Comparison of ENCODE assay signal across 8 cellular contexts in the genomic region with DNA sequence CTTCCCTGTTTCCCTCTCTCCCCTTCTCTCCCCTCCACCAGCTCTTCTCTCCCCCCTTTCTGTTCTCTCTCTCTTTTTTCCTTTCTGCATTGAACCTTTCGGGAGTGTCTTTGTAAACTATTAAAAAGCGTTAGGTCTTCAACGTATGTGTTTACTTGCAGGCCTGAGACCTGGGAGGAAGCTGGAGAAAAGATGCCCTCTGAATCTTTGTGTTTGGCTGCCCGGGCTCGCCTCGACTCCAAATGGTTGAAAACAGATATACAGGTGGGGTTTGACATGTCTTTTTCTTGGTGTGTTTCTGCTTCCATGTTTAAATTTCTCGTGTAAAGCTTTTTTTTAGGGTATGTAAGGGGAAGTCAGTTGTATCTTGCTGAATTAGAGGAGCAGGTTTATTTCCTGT. TPM values are rescaled to one million over a fixed set of nuclear protein-coding genes. Genes with fewer than 3 reads are reported as not detected.
A peak's percentile ranks its signal among the peaks of the same experiment; 100 is the strongest.
DNase-seq lines count a peak whose midpoint lies in the region; ATAC-seq and TF ChIP-seq lines count a peak whose summit lies in the region.
"Not testable (repeated sequence)": the region's sequence is repeated elsewhere in the genome, so short reads cannot be mapped to it uniquely, and the experiment has no call there.

No MANE protein-coding gene starts in this region.

- H3K27me3 ChIP-seq in SJSA1 (replicated peaks): not testable (repeated sequence)

- peaks cover 13% of the 10 kb centered on the region for H3K36me3 ChIP-seq in SJSA1

- H3K4me3 Mint-ChIP-seq in HFFc6 (peak overlapping the region; percentile 94), nephron (peak overlapping the region; percentile 89 to 93 (median 90))
- H3K4me3 Mint-ChIP-seq in activated naive CD4-positive, alpha-beta T cell treated with anti-CD3 and anti-CD28 coated beads, Interleukin-2, amount 10 ng/mL, durations not matched to agents 7 days and 5 days: peak overlapping the region; percentile 89
- H3K4me3 Mint-ChIP-seq in effector memory CD8-positive, alpha-beta T cell: peak overlapping the region; percentile 90 to 91
- peak overlapping the region; percentile 98 for H3K4me3 Mint-ChIP-seq in stimulated activated effector memory CD8-positive, alpha-beta T cell treated with anti-CD3 and anti-CD28 coated beads, Interleukin-12 subunit alpha, Interleukin-12 subunit beta, amount 100 ng/mL, for 72 hours

- H3K4me1 Mint-ChIP-seq in HFFc6 (ENCODE audit: low read depth): peaks cover 16% of the 10 kb centered on the region
- H3K4me1 Mint-ChIP-seq in activated naive CD4-positive, alpha-beta T cell treated with anti-CD3 and anti-CD28 coated beads, Interleukin-2, amount 10 ng/mL, durations not matched to agents 7 days and 5 days: peaks cover 17% of the 10 kb centered on the region
- H3K4me1 Mint-ChIP-seq in effector memory CD8-positive, alpha-beta T cell (ENCODE audit: low read depth in 2 of 2): peaks cover 32 to 33% of the 10 kb centered on the region in 2 donors
- not testable (repeated sequence) for H3K4me1 Mint-ChIP-seq in nephron
- H3K4me1 Mint-ChIP-seq in stimulated activated effector memory CD8-positive, alpha-beta T cell treated with anti-CD3 and anti-CD28 coated beads, Interleukin-12 subunit alpha, Interleukin-12 subunit beta, amount 100 ng/mL, for 72 hours: peaks cover 50% of the 10 kb centered on the region

- not testable (repeated sequence) for TF ChIP-seq CTCF in AG10803 (conservative IDR thresholded peaks at IDR 0.05; ENCODE audit: low read length); HFFc6 (IDR thresholded peaks at IDR 0.05); nephron (IDR thresholded peaks at IDR 0.05; ENCODE audit: unreplicated experiment in 3 of 3)

- H3K27ac Mint-ChIP-seq in HFFc6 (peak overlapping the region; percentile 78), nephron (peak overlapping the region; percentile 29 to 91 (median 84))
- peak overlapping the region; percentile 92 for H3K27ac Mint-ChIP-seq in activated naive CD4-positive, alpha-beta T cell treated with anti-CD3 and anti-CD28 coated beads, Interleukin-2, amount 10 ng/mL, durations not matched to agents 7 days and 5 days
- H3K27ac Mint-ChIP-seq in effector memory CD8-positive, alpha-beta T cell: peak overlapping the region; percentile 85 to 93
- peak overlapping the region; percentile 96 for H3K27ac Mint-ChIP-seq in stimulated activated effector memory CD8-positive, alpha-beta T cell treated with anti-CD3 and anti-CD28 coated beads, Interleukin-12 subunit alpha, Interleukin-12 subunit beta, amount 100 ng/mL, for 72 hours

- not testable (repeated sequence) for H3K4me1 ChIP-seq in SJSA1 (replicated peaks)

- not testable (repeated sequence) for ATAC-seq in effector memory CD8-positive, alpha-beta T cell (replicated peaks); stimulated activated effector memory CD8-positive, alpha-beta T cell treated with anti-CD3 and anti-CD28 coated beads, Interleukin-12 subunit alpha, Interleukin-12 subunit beta, amount 100 ng/mL, for 72 hours

- H3K36me3 Mint-ChIP-seq in HFFc6 (ENCODE audit: low read depth) (peaks cover 10% of the 10 kb centered on the region; the same call in 1 of the 2 replicates), nephron (ENCODE audit: low read depth) (peaks cover 19% of the 10 kb centered on the region)
- H3K36me3 Mint-ChIP-seq in activated naive CD4-positive, alpha-beta T cell treated with anti-CD3 and anti-CD28 coated beads, Interleukin-2, amount 10 ng/mL, durations not matched to agents 7 days and 5 days: peaks cover 12% of the 10 kb centered on the region
- H3K36me3 Mint-ChIP-seq in effector memory CD8-positive, alpha-beta T cell (ENCODE audit: insufficient read depth): peaks cover 13% of the 10 kb centered on the region
- H3K36me3 Mint-ChIP-seq in stimulated activated effector memory CD8-positive, alpha-beta T cell treated with anti-CD3 and anti-CD28 coated beads, Interleukin-12 subunit alpha, Interleukin-12 subunit beta, amount 100 ng/mL, for 72 hours: peaks cover 35% of the 10 kb centered on the region

- CTCF ChIA-PET in activated naive CD4-positive, alpha-beta T cell treated with anti-CD3 and anti-CD28 coated beads, Interleukin-2, amount 10 ng/mL, durations not matched to agents 7 days and 5 days (lab: Charles Lee): not testable (repeated sequence)

- not testable (repeated sequence) for H3K9me3 ChIP-seq in SJSA1 (replicated peaks)

- H3K9me3 Mint-ChIP-seq in HFFc6; activated naive CD4-positive, alpha-beta T cell treated with anti-CD3 and anti-CD28 coated beads, Interleukin-2, amount 10 ng/mL, durations not matched to agents 7 days and 5 days; effector memory CD8-positive, alpha-beta T cell; nephron; stimulated activated effector memory CD8-positive, alpha-beta T cell treated with anti-CD3 and anti-CD28 coated beads, Interleukin-12 subunit alpha, Interleukin-12 subunit beta, amount 100 ng/mL, for 72 hours: not testable (repeated sequence)

- not testable (repeated sequence) for H3K27ac ChIP-seq in SJSA1

- H3K27me3 Mint-ChIP-seq in HFFc6 (ENCODE audit: insufficient read depth); activated naive CD4-positive, alpha-beta T cell treated with anti-CD3 and anti-CD28 coated beads, Interleukin-2, amount 10 ng/mL, durations not matched to agents 7 days and 5 days; effector memory CD8-positive, alpha-beta T cell; nephron (ENCODE audit: low read depth): not testable (repeated sequence)

- H3K4me3 ChIP-seq in AG10803 (ENCODE audit: low read length) (peak overlapping the region; percentile 59), SJSA1 (peak overlapping the region; percentile 40), iPS-11a (ENCODE audit: low read depth, low read length) (peak overlapping the region; percentile 27)

- DNase-seq in AG10803 (ENCODE audit: low read depth); HFFc6; SJSA1 (ENCODE audit: low read depth in 1 of 2, low spot score in 2 of 2); effector memory CD8-positive, alpha-beta T cell: not testable (repeated sequence)
- DNase-seq in activated naive CD4-positive, alpha-beta T cell treated with anti-CD3 and anti-CD28 coated beads, Interleukin-2, amount 10 ng/mL, durations not matched to agents 7 days and 5 days: peak; percentile 23
- peak in 1 of 2 donors; percentile 52 for DNase-seq in stimulated activated effector memory CD8-positive, alpha-beta T cell treated with anti-CD3 and anti-CD28 coated beads, Interleukin-12 subunit alpha, Interleukin-12 subunit beta, amount 100 ng/mL, for 72 hours (ENCODE audit: low spot score in 2 of 2)

RNA-seq across cellular contexts. Expression of a gene that starts 29.7 kb away (rescaled TPM):
- not detected for total RNA-seq in HFFc6 (2021; fragmentation: NEBNext Ultra II Directional; extraction: Animal tissue kit (Norgen Biotek cat#: 25700))
- total RNA-seq in SJSA1 (2014; rRNA removed; shearing (Covaris generic)): not detected in 2 replicates

RNA-seq across cellular contexts. Expression of a gene that starts 50.3 kb away (rescaled TPM):
- total RNA-seq in HFFc6 (2021; fragmentation: NEBNext Ultra II Directional; extraction: Animal tissue kit (Norgen Biotek cat#: 25700)): under 1 TPM in 1 of 6 experiments, not detected in 5; 0.08 TPM
- total RNA-seq in SJSA1 (2014; rRNA removed; shearing (Covaris generic)): 0.05 TPM in 1 of 2 replicates, not detected in the other
